1 cellular context compared by ENCODE assay signal in the genomic region with DNA sequence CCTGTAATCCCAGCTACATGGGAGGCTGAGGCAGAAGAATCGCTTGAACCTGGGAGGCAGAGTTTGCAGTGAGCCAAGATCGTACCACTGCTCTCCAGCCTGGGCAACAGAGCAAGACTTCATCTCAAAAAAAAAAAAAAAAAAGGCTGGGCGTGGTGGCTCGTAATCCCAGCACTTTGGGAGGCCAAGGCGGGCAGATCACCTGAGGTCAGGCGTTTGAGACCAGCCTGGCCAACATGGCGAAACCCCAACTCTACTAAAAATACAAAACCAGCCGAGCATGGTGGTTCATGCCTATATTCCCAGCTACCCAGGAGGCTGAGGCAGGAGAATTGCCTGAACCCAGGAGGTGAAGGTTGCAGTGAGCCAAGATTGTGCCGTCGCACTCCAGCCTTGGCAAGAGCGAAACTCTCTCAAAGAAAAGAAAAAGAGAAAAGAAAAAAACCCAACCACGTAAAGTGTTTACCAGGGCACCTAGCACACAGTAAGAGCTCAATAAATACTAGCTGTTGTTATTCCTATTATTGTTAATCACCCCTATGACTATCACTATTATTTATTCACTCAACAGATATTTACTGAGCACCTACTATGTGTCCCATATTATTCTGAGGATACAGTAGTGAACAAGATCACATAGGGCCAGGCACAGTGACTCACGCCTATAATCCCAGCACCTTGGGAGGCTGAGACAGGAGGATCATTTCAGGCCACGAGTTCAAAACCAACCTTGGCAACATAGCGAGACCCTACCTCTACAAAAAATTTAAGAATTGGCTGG.
TF ChIP-seq lines count a peak whose summit lies in the region.

No MANE protein-coding gene starts in this region.

TF ChIP-seq in K562, 482 proteins besides CTCF, POLR2A, EP300 and RAD21:
- 0 out of 2 replicates have a peak, but pooled peaks have one; percentile 51 for TF ChIP-seq ZKSCAN1 (IDR thresholded peaks at IDR 0.05; ENCODE audit: low read depth, low read length)
